Comparison of ENCODE assay signal across 8 cellular contexts in genomic region chr13:60654405-60654804, GRCh38.
DNase-seq lines count a peak whose midpoint lies in the region; ATAC-seq, FAIRE-seq and TF ChIP-seq lines count a peak whose summit lies in the region.
"Had no signal": no experiment of that assay in that cellular context is flagged by ENCODE, and none has a peak within 500 bp of the region (broad histone marks: within the 10 kb centered on the region; RNA-seq: fewer than 3 reads in every experiment).

No MANE protein-coding gene starts in this region.

- TF ChIP-seq CTCF in GM20000 (IDR thresholded peaks at IDR 0.05; ENCODE audit: extremely low read depth, missing control alignments) (peak; percentile 18), fibroblast of mammary gland (conservative IDR thresholded peaks at IDR 0.05; ENCODE audit: control insufficient read depth, insufficient read depth, low read depth, low read length) (peak; percentile 35), progenitor cell of endocrine pancreas (IDR thresholded peaks at IDR 0.05; ENCODE audit: unreplicated experiment) (peak; percentile 52)

- H3K4me3 ChIP-seq in fibroblast of mammary gland (ENCODE audit: control insufficient read depth, low read depth, low read length) = no peak overlapping the region

- FAIRE-seq in GM12892 (lab: Jason Lieb, UNC) = no peak

- no peaks in the 10 kb centered on the region for H3K27me3 Mint-ChIP-seq in progenitor cell of endocrine pancreas

- H3K27ac Mint-ChIP-seq in progenitor cell of endocrine pancreas = no peak overlapping the region

- no peak for DNase-seq in GM20000 (ENCODE audit: low spot score)
- DNase-seq in OCI-M1 (lab: John Stamatoyannopoulos, UW) = peak; percentile 78
- no peak for DNase-seq in fibroblast of mammary gland (ENCODE audit: low read depth)
- DNase-seq in progenitor cell of endocrine pancreas (ENCODE audit: low spot score, unreplicated experiment) = no peak
- no peak for DNase-seq in NCI-H128 (lab: John Stamatoyannopoulos, UW; ENCODE audit: unreplicated experiment)
- no peak for DNase-seq in GM12892 (ENCODE audit: insufficient read length)
- DNase-seq: NCI-H146 had no signal

- H3K36me3 Mint-ChIP-seq in progenitor cell of endocrine pancreas (ENCODE audit: insufficient read depth) = no peaks in the 10 kb centered on the region

- TF ChIP-seq POLR2A in GM12892 (IDR thresholded peaks at IDR 0.05; ENCODE audit: low read depth, low read length) = no peak

- ATAC-seq in HG03095 (IDR thresholded peaks at IDR 0.05; ENCODE audit: unreplicated experiment) = no peak

- peaks cover 3% of the 10 kb centered on the region for H3K4me1 Mint-ChIP-seq in progenitor cell of endocrine pancreas (ENCODE audit: low read depth)

- no peak overlapping the region for H3K4me3 Mint-ChIP-seq in progenitor cell of endocrine pancreas (ENCODE audit: low read depth)

- H3K9me3 Mint-ChIP-seq in progenitor cell of endocrine pancreas (ENCODE audit: low read depth) = peaks cover 8% of the 10 kb centered on the region
